13 cellular contexts compared by ENCODE assay signal in the genomic region with DNA sequence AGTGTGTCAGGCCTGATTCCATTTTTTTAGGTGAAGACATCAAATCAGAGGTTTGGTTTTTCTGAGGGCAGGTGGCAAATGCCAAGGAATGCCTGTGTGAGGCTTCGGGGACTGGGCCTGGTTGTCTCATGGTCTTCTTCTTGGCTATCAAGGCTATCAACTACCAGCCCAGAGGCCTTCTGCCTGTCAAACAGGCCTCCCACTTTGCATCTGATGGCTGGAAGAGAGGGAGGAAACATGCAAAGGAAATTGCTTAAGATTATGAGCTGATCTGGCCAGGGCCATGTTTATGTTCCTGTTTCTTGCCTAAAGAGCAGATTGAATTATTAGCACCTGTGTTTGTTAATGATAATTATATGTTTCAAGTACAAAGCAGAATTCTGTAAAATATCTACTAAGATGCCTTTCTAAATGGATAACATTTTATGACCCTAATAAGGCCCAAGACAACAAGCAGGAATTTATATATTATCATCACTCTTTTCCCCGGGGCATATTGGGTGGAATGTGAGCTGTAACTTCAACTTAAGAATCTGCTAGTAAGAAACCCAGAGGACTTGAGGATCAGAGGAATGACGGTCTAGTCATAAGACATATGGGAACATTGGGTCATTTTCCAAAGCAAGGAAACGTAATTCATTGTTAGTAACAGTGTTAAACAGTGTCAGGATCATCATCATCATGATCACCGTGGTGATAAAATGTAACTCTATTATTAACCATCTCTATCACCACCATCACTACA.
DNase-seq lines count a peak whose midpoint lies in the region; ATAC-seq, FAIRE-seq and TF ChIP-seq lines count a peak whose summit lies in the region.
"Had no signal": no experiment of that assay in that cellular context is flagged by ENCODE, and none has a peak within 500 bp of the region (broad histone marks: within the 10 kb centered on the region; RNA-seq: fewer than 3 reads in every experiment).

No MANE protein-coding gene starts in this region.

- no peak overlapping the region for H3K27ac Mint-ChIP-seq in activated CD4-positive, alpha-beta T cell treated with anti-CD3 and anti-CD28 coated beads for 36 hours
- H3K27ac Mint-ChIP-seq: activated naive CD8-positive, alpha-beta T cell treated with anti-CD3 and anti-CD28 coated beads for 36 hours; GM23338 had no signal

- no peak overlapping the region for H3K27ac ChIP-seq in BLaER1
- H3K27ac ChIP-seq: vagina had no signal

- peak overlapping the region; percentile 84 for H3K4me2 ChIP-seq in BLaER1
- H3K4me2 ChIP-seq: GM23338 had no signal

- no peak for ATAC-seq in activated CD4-positive, alpha-beta T cell treated with anti-CD3 and anti-CD28 coated beads for 36 hours
- no peak for ATAC-seq in GM18519 (IDR thresholded peaks at IDR 0.05; ENCODE audit: low FRiP score, unreplicated experiment)

- peaks cover 15% of the 10 kb centered on the region for H3K4me1 Mint-ChIP-seq in activated CD4-positive, alpha-beta T cell treated with anti-CD3 and anti-CD28 coated beads for 36 hours

- FAIRE-seq in HTR-8/SVneo (lab: Jason Lieb, UNC) (no peak), GM12891 (lab: Jason Lieb, UNC) (no peak)

- 0 out of 2 replicates have a peak, but pooled peaks cover 10% of the 10 kb centered on the region for H3K9me3 ChIP-seq in BLaER1
- H3K9me3 ChIP-seq: vagina had no signal

- no peak for TF ChIP-seq POLR2A in GM12891 (IDR thresholded peaks at IDR 0.05; ENCODE audit: low read depth, low read length)

- H3K36me3 Mint-ChIP-seq in activated CD4-positive, alpha-beta T cell treated with anti-CD3 and anti-CD28 coated beads for 36 hours (ENCODE audit: low read depth), result no peaks in the 10 kb centered on the region
- H3K36me3 Mint-ChIP-seq: activated naive CD8-positive, alpha-beta T cell treated with anti-CD3 and anti-CD28 coated beads for 36 hours had no signal

- peaks cover 36% of the 10 kb centered on the region for H3K27me3 Mint-ChIP-seq in activated CD4-positive, alpha-beta T cell treated with anti-CD3 and anti-CD28 coated beads for 36 hours

- peaks cover 6% of the 10 kb centered on the region for H4K20me1 ChIP-seq in BLaER1

- no peak overlapping the region for H3K4me3 Mint-ChIP-seq in activated CD4-positive, alpha-beta T cell treated with anti-CD3 and anti-CD28 coated beads for 36 hours
- H3K4me3 Mint-ChIP-seq: activated naive CD8-positive, alpha-beta T cell treated with anti-CD3 and anti-CD28 coated beads for 36 hours; GM23338 had no signal

- CTCF ChIA-PET in activated CD4-positive, alpha-beta T cell treated with anti-CD3 and anti-CD28 coated beads for 36 hours (lab: Charles Lee), result no interaction called here

- H3K27me3 ChIP-seq in BLaER1, result peaks cover 10% of the 10 kb centered on the region
- H3K27me3 ChIP-seq: vagina had no signal

- POLR2A ChIA-PET in activated CD4-positive, alpha-beta T cell treated with anti-CD3 and anti-CD28 coated beads for 36 hours (lab: Charles Lee), result no interaction called here

- H3K36me3 ChIP-seq in BLaER1, result no peaks in the 10 kb centered on the region
- H3K36me3 ChIP-seq: vagina had no signal

- peaks cover 31% of the 10 kb centered on the region for H3K4me1 ChIP-seq in BLaER1
- H3K4me1 ChIP-seq: vagina had no signal

- intact Hi-C loops in activated CD4-positive, alpha-beta T cell treated with anti-CD3 and anti-CD28 coated beads for 36 hours (cut with DNase I, micrococcal nuclease), result no loop called here

- H3K9ac ChIP-seq in BLaER1, result no peak overlapping the region

- peak; percentile 22 for DNase-seq in HTR-8/SVneo (ENCODE audit: insufficient read length, low spot score)
- peak; percentile 25 for DNase-seq in SIG-M5 (lab: John Stamatoyannopoulos, UW)
- DNase-seq in medulla oblongata (ENCODE audit: extremely low spot score), result peak; percentile 37
- no peak for DNase-seq in cerebellum (ENCODE audit: low spot score)
- no peak for DNase-seq in activated CD4-positive, alpha-beta T cell treated with anti-CD3 and anti-CD28 coated beads for 36 hours
- DNase-seq in GM12891 (ENCODE audit: insufficient read length, low spot score), result no peak
- DNase-seq: NCI-H774, posterior cingulate gyrus had no signal

- no peak overlapping the region; the same call in 1 of the 2 replicates for H3K4me3 ChIP-seq in BLaER1
- H3K4me3 ChIP-seq: GM23338, vagina had no signal

- no peaks in the 10 kb centered on the region for H3K9me3 Mint-ChIP-seq in activated CD4-positive, alpha-beta T cell treated with anti-CD3 and anti-CD28 coated beads for 36 hours (ENCODE audit: low read depth)
- H3K9me3 Mint-ChIP-seq: GM23338 had no signal

TF ChIP-seq in GM12891, 5 proteins besides CTCF, POLR2A, EP300 and RAD21:
- no peak for TF ChIP-seq TAF1 (IDR thresholded peaks at IDR 0.05; ENCODE audit: low read depth, low read length)
- no peak for TF ChIP-seq POU2F2 (IDR thresholded peaks at IDR 0.05; ENCODE audit: low read depth, low read length)
- TF ChIP-seq PAX5 (IDR thresholded peaks at IDR 0.05; ENCODE audit: insufficient read depth, low read length, severe bottlenecking), result no peak
- no peak for TF ChIP-seq SPI1 (IDR thresholded peaks at IDR 0.05; ENCODE audit: low read depth, low read length)
- TF ChIP-seq POLR2AphosphoS5 (IDR thresholded peaks at IDR 0.05; ENCODE audit: low read depth, low read length), result no peak

Comparison
In these comparisons a context has a peak if more than half of its experiments do, and no peak if none do; other contexts are left out.
1. DNase-seq: peak in HTR-8/SVneo (single experiment), SIG-M5 (single experiment) and medulla oblongata (single experiment); none in cerebellum (single experiment), activated CD4-positive, alpha-beta T cell treated with anti-CD3 and anti-CD28 coated beads for 36 hours (single experiment) and GM12891 (single experiment).